ENCODE assay signal across 1 cellular context in genomic region chr7:24729365-24730017, GRCh38.
TF ChIP-seq lines count a peak whose summit lies in the region.

No MANE protein-coding gene starts in this region.

TF ChIP-seq in GM12878, 131 proteins besides CTCF, POLR2A, EP300 and RAD21:
- TF ChIP-seq MEF2A (IDR thresholded peaks at IDR 0.05; ENCODE audit: insufficient read depth, low read depth, low read length): no peak
- no peak for TF ChIP-seq ATF7 (IDR thresholded peaks at IDR 0.05; ENCODE audit: low read depth)
- TF ChIP-seq JUNB (IDR thresholded peaks at IDR 0.05): no peak
- no peak for TF ChIP-seq SIX5 (IDR thresholded peaks at IDR 0.05; ENCODE audit: low read depth, low read length, severe bottlenecking)
- TF ChIP-seq CREB1 (IDR thresholded peaks at IDR 0.05; ENCODE audit: low read depth): no peak
- TF ChIP-seq HDGF (IDR thresholded peaks at IDR 0.05): no peak
- no peak for TF ChIP-seq CBFB (IDR thresholded peaks at IDR 0.05; ENCODE audit: low read depth)
- TF ChIP-seq ZNF207 (IDR thresholded peaks at IDR 0.05; ENCODE audit: borderline replicate concordance): no peak
